In the genomic region with DNA sequence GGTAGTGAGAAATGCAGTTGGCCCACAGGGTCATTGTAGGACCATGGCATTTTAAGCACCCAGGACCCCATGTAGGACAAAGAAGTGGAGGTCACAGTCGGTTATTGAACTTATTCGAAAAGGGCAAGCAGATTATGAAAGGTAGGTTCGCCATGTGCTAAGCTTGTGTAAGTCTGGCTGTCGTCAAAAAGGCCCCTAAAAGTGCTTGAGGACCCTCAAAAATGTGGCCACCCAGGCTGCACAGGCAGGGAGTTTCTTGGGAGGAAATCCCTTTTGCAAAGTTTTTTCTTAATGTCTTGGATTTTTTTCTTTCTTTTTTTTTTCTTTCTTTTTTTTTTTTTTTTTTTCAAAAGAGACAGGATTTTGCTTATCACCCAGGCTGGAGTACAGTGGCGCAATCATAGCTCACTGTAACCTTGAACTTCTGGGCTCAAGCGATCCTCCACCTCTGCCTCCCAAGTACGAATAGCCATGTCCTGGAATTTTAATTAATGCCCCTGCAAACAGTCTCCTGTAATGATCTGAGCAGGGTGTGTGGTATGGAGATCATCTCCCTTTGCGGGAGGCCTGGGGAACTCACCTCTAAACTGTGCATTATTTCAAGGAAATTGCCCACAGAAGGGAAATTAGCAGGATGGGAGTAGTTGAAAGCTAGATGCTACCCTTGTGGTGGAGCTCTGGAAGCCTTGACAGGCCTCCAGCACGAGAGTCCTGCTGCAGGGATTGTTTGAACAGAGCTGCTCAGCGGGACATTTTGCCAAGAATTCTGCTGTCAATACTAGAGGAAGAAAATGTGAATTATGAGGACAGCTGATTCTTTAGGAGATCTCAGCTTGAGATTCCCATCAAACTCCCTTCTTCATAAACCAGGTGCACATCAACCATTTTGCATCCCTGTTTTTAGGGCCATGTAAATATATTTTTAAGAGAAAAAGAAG, we compare ENCODE assay signal across 29 cellular contexts. TPM values are rescaled to one million over a fixed set of nuclear protein-coding genes. Genes with fewer than 3 reads are reported as not detected.
A peak's percentile ranks its signal among the peaks of the same experiment; 100 is the strongest.
DNase-seq lines count a peak whose midpoint lies in the region; ATAC-seq and FAIRE-seq lines count a peak whose summit lies in the region.
"Had no signal": no experiment of that assay in that cellular context is flagged by ENCODE, and none has a peak within 500 bp of the region (broad histone marks: within the 10 kb centered on the region; RNA-seq: fewer than 3 reads in every experiment).

No MANE protein-coding gene starts in this region.

- H3K27ac ChIP-seq in SJCRH30 (no peak overlapping the region), right cardiac atrium (ENCODE audit: low read length) (peak overlapping the region; percentile 77), small intestine (ENCODE audit: low read depth in 1 of 2, low read length in 1 of 2) (no peak overlapping the region)
- H3K27ac ChIP-seq: BLaER1 treated with 17β-estradiol and CSF1 and Interleukin-3, amounts not matched to agents 10 nM and 100 nM; sigmoid colon; tibial nerve had no signal

- POLR2A ChIA-PET in activated CD4-positive, alpha-beta T cell treated with anti-CD3 and anti-CD28 coated beads for 36 hours (lab: Charles Lee) = no interaction called here

- intact Hi-C loops in right cardiac atrium (cut with DNase I) = no loop called here
- intact Hi-C loops in activated CD4-positive, alpha-beta T cell treated with anti-CD3 and anti-CD28 coated beads for 36 hours (cut with DNase I, micrococcal nuclease) = no loop called here

- no peaks in the 10 kb centered on the region for H3K27me3 ChIP-seq in SJCRH30
- no peaks in the 10 kb centered on the region for H3K27me3 ChIP-seq in right cardiac atrium (ENCODE audit: control insufficient read depth, insufficient read depth)
- no peaks in the 10 kb centered on the region for H3K27me3 ChIP-seq in small intestine (ENCODE audit: control insufficient read depth in 2 of 2, insufficient read depth in 2 of 2, low read length in 2 of 2)
- H3K27me3 ChIP-seq: BLaER1 treated with 17β-estradiol and CSF1 and Interleukin-3, amounts not matched to agents 10 nM and 100 nM; sigmoid colon; tibial nerve had no signal

- H3K9me3 Mint-ChIP-seq in activated CD4-positive, alpha-beta T cell treated with anti-CD3 and anti-CD28 coated beads for 36 hours (ENCODE audit: low read depth) = no peaks in the 10 kb centered on the region
- H3K9me3 Mint-ChIP-seq: activated CD4-positive, alpha-beta memory T cell treated with anti-CD3 and anti-CD28 coated beads, Interleukin-2, amount 10 ng/mL, durations not matched to agents 7 days and 5 days; activated T-helper 1 cell treated with anti-CD3 and anti-CD28 coated beads, Interleukin-12 subunit alpha, Interleukin-12 subunit beta, Interleukin-2, Interleukin-4 antibody, amounts not matched to agents 30 ng/mL and 10 ng/mL and 1 ng/mL, durations not matched to agents 14 hours and 24 hours and 36 hours had no signal

- H3K4me1 ChIP-seq in SJCRH30 = peaks cover 17% of the 10 kb centered on the region
- peaks cover 10% of the 10 kb centered on the region for H3K4me1 ChIP-seq in right cardiac atrium (ENCODE audit: control insufficient read depth, insufficient read depth, low read length)
- no peaks in the 10 kb centered on the region for H3K4me1 ChIP-seq in small intestine (ENCODE audit: control insufficient read depth in 2 of 2, insufficient read depth in 1 of 2, low read depth in 1 of 2, low read length in 1 of 2)
- H3K4me1 ChIP-seq: BLaER1 treated with 17β-estradiol and CSF1 and Interleukin-3, amounts not matched to agents 10 nM and 100 nM had no signal

- H3K4me3 Mint-ChIP-seq in activated CD4-positive, alpha-beta T cell treated with anti-CD3 and anti-CD28 coated beads for 36 hours = no peak overlapping the region
- H3K4me3 Mint-ChIP-seq: activated CD4-positive, alpha-beta memory T cell treated with anti-CD3 and anti-CD28 coated beads, Interleukin-2, amount 10 ng/mL, durations not matched to agents 7 days and 5 days; activated T-helper 1 cell treated with anti-CD3 and anti-CD28 coated beads, Interleukin-12 subunit alpha, Interleukin-12 subunit beta, Interleukin-2, Interleukin-4 antibody, amounts not matched to agents 30 ng/mL and 10 ng/mL and 1 ng/mL, durations not matched to agents 14 hours and 24 hours and 36 hours; T-helper 17 cell had no signal

- H3K27ac Mint-ChIP-seq in activated CD4-positive, alpha-beta T cell treated with anti-CD3 and anti-CD28 coated beads for 36 hours = no peak overlapping the region
- H3K27ac Mint-ChIP-seq: activated CD4-positive, alpha-beta memory T cell treated with anti-CD3 and anti-CD28 coated beads, Interleukin-2, amount 10 ng/mL, durations not matched to agents 7 days and 5 days; activated T-helper 1 cell treated with anti-CD3 and anti-CD28 coated beads, Interleukin-12 subunit alpha, Interleukin-12 subunit beta, Interleukin-2, Interleukin-4 antibody, amounts not matched to agents 30 ng/mL and 10 ng/mL and 1 ng/mL, durations not matched to agents 14 hours and 24 hours and 36 hours; T-helper 17 cell had no signal

- FAIRE-seq in small intestine (lab: Jason Lieb, UNC) = no peak
- FAIRE-seq: frontal cortex, GM18507, GM19239 had no signal

- DNase-seq in NCI-H146 (lab: John Stamatoyannopoulos, UW) = peak; percentile 24
- peak; percentile 28 to 51 for DNase-seq in SJCRH30
- no peak for DNase-seq in right cardiac atrium
- peak; percentile 8 for DNase-seq in small intestine
- no peak for DNase-seq in NCI-H1417 (lab: John Stamatoyannopoulos, UW)
- no peak for DNase-seq in activated CD4-positive, alpha-beta T cell treated with anti-CD3 and anti-CD28 coated beads for 36 hours
- no peak for DNase-seq in DMS79 (lab: John Stamatoyannopoulos, UW)
- DNase-seq: activated CD4-positive, alpha-beta memory T cell treated with anti-CD3 and anti-CD28 coated beads, Interleukin-2, amount 10 ng/mL, durations not matched to agents 7 days and 5 days; activated CD4-positive, alpha-beta T cell treated with anti-CD3 and anti-CD28 coated beads for 1 hour; activated CD8-positive, alpha-beta memory T cell treated with anti-CD3 and anti-CD28 coated beads, Interleukin-2, amount 50 U/mL, for 48 hours; activated naive CD4-positive, alpha-beta T cell treated with Interleukin-2 at 50 U/mL for 16 hours; amniotic stem cell; H7; hippocampal formation; Karpas-422; mesenchymal stem cell; MV-4-11; NCI-H1694 treated with DMSO at 0.1 percent for 48 hours; OCI-M1; posterior cingulate gyrus; sigmoid colon; stimulated activated CD4-positive, alpha-beta T cell treated with anti-CD3 and anti-CD28 coated beads, Interleukin-4, amount 100 ng/mL, for 1 hour; T-helper 17 cell had no signal

- H3K4me1 Mint-ChIP-seq in activated CD4-positive, alpha-beta T cell treated with anti-CD3 and anti-CD28 coated beads for 36 hours = no peaks in the 10 kb centered on the region
- H3K4me1 Mint-ChIP-seq: activated CD4-positive, alpha-beta memory T cell treated with anti-CD3 and anti-CD28 coated beads, Interleukin-2, amount 10 ng/mL, durations not matched to agents 7 days and 5 days; T-helper 17 cell had no signal

- no peak for ATAC-seq in right cardiac atrium
- no peak for ATAC-seq in activated CD4-positive, alpha-beta T cell treated with anti-CD3 and anti-CD28 coated beads for 36 hours
- ATAC-seq: T-helper 17 cell had no signal

- CTCF ChIA-PET in activated CD4-positive, alpha-beta T cell treated with anti-CD3 and anti-CD28 coated beads for 36 hours (lab: Charles Lee) = interaction anchor here (0.6 kb wide), 1 partner anchor 197 kb away, joined by 3 read pairs; no protein-coding TSS in a partner anchor

- H3K4me3 ChIP-seq in SJCRH30 (no peak overlapping the region), right cardiac atrium (ENCODE audit: low read length) (no peak overlapping the region), small intestine (ENCODE audit: low read depth in 1 of 2, low read length in 2 of 2) (no peak overlapping the region)
- H3K4me3 ChIP-seq: BLaER1 treated with 17β-estradiol and CSF1 and Interleukin-3, amounts not matched to agents 10 nM and 100 nM; sigmoid colon; tibial nerve had no signal

- H3K36me3 ChIP-seq in SJCRH30 (no peaks in the 10 kb centered on the region), small intestine (ENCODE audit: control insufficient read depth in 2 of 2, insufficient read depth in 2 of 2, low read length in 2 of 2) (no peaks in the 10 kb centered on the region)
- H3K36me3 ChIP-seq: BLaER1 treated with 17β-estradiol and CSF1 and Interleukin-3, amounts not matched to agents 10 nM and 100 nM; sigmoid colon; tibial nerve had no signal

- H3K36me3 Mint-ChIP-seq in activated CD4-positive, alpha-beta T cell treated with anti-CD3 and anti-CD28 coated beads for 36 hours (ENCODE audit: low read depth) = no peaks in the 10 kb centered on the region

- WGBS in right cardiac atrium = 69% methylated on average over 10 of the region's 10 CpGs
- WGBS in small intestine, 3 donors = 73 to 77% (median 73%) methylated on average over 10 of the region's 10 CpGs

- peaks cover 14% of the 10 kb centered on the region for H3K27me3 Mint-ChIP-seq in activated CD4-positive, alpha-beta T cell treated with anti-CD3 and anti-CD28 coated beads for 36 hours
- H3K27me3 Mint-ChIP-seq: activated CD4-positive, alpha-beta memory T cell treated with anti-CD3 and anti-CD28 coated beads, Interleukin-2, amount 10 ng/mL, durations not matched to agents 7 days and 5 days had no signal

- H3K9me3 ChIP-seq in SJCRH30 (replicated peaks) = no peaks in the 10 kb centered on the region
- H3K9me3 ChIP-seq in right cardiac atrium (ENCODE audit: control insufficient read depth, low read length) = no peaks in the 10 kb centered on the region
- no peaks in the 10 kb centered on the region for H3K9me3 ChIP-seq in small intestine (ENCODE audit: control insufficient read depth, low read depth)
- H3K9me3 ChIP-seq: BLaER1 treated with 17β-estradiol and CSF1 and Interleukin-3, amounts not matched to agents 10 nM and 100 nM; sigmoid colon; tibial nerve had no signal

RNA-seq across cellular contexts. Expression of gene THSD4, which starts 28.4 kb away (rescaled TPM):
- 18.1 and 20.7 TPM in 2 replicates for total RNA-seq in SJCRH30 (2014; rRNA removed; shearing (Covaris generic))
- total RNA-seq in right cardiac atrium = 10 to 100 TPM; 63.6 to 93.8 (median 73.8) TPM
- polyA plus RNA-seq in right cardiac atrium = 40.5 TPM
- polyA plus RNA-seq in small intestine = 10 to 100 TPM in 1 of 3 donors, 1 to 10 TPM in 2; 3.6 to 12.1 (median 7.3) TPM
- total RNA-seq in activated CD4-positive, alpha-beta T cell treated with anti-CD3 and anti-CD28 coated beads for 36 hours = not detected
- total RNA-seq: activated T-helper 1 cell treated with anti-CD3 and anti-CD28 coated beads, Interleukin-12 subunit alpha, Interleukin-12 subunit beta, Interleukin-2, Interleukin-4 antibody, amounts not matched to agents 30 ng/mL and 10 ng/mL and 1 ng/mL, durations not matched to agents 14 hours and 24 hours and 36 hours; T-helper 17 cell had no signal

Comparison
In these comparisons a context has a peak if more than half of its experiments do, and no peak if none do; other contexts are left out.
1. DNase-seq: peak in NCI-H146 (single experiment), SJCRH30 (2 of 2) and small intestine (single experiment); none in right cardiac atrium (0 of 3), NCI-H1417 (0 of 3), activated CD4-positive, alpha-beta T cell treated with anti-CD3 and anti-CD28 coated beads for 36 hours (single experiment) and DMS79 (single experiment).
2. RNA of gene THSD4, which starts 28.4 kb away (total RNA-seq): 63.6 to 93.8 TPM in right cardiac atrium and 18.1 to 20.7 TPM in SJCRH30; not detected in activated CD4-positive, alpha-beta T cell treated with anti-CD3 and anti-CD28 coated beads for 36 hours; every median in the first group is over 10 times any median in the second.